8 cellular contexts compared by ENCODE assay signal in genomic region chr2:112692496-112692911, GRCh38. TPM values are rescaled to one million over a fixed set of nuclear protein-coding genes. Genes with fewer than 3 reads are reported as not detected.
DNase-seq lines count a peak whose midpoint lies in the region; ATAC-seq and TF ChIP-seq lines count a peak whose summit lies in the region.

No MANE protein-coding gene starts in this region.

- DNase-seq in AG09309 (ENCODE audit: low read depth) = peak; percentile 75
- DNase-seq in NCI-H510A treated with DMSO at 0.1 percent for 48 hours (lab: John Stamatoyannopoulos, UW) = peak; percentile 92
- peak; percentile 14 for DNase-seq in activated CD8-positive, alpha-beta memory T cell treated with anti-CD3 and anti-CD28 coated beads, Interleukin-2, amount 50 U/mL, for 24 hours (ENCODE audit: extremely low read depth)
- DNase-seq in fibroblast of peridontal ligament (ENCODE audit: extremely low read depth) = peak; percentile 91
- peak; percentile 99 for DNase-seq in renal cortical epithelial cell (ENCODE audit: low read depth)
- DNase-seq in HAP-1 (ENCODE audit: low spot score in 2 of 2) = no peak

- H3K9me3 ChIP-seq in HAP-1 = no peaks in the 10 kb centered on the region

- no peaks in the 10 kb centered on the region for H3K27me3 ChIP-seq in HAP-1 (ENCODE audit: low read depth)

- TF ChIP-seq CTCF in AG09309 (IDR thresholded peaks at IDR 0.05; ENCODE audit: control insufficient read depth, insufficient read depth, low read depth, low read length, missing control alignments) = no peak

- no peaks in the 10 kb centered on the region for H3K4me1 ChIP-seq in HAP-1

- no peaks in the 10 kb centered on the region for H3K36me3 ChIP-seq in HAP-1 (replicated peaks)

- ATAC-seq in GM19023 (IDR thresholded peaks at IDR 0.05; ENCODE audit: unreplicated experiment) = peak; percentile 86
- peak; percentile 79 for ATAC-seq in HG03103 (IDR thresholded peaks at IDR 0.05; ENCODE audit: low read depth, unreplicated experiment)

- H3K4me3 ChIP-seq in AG09309 (ENCODE audit: control insufficient read depth, low read depth, low read length) (no peak overlapping the region), HAP-1 (no peak overlapping the region)

- in situ Hi-C loops in HAP-1 (cut with MboI; ENCODE audit: low sequenced_read_pairs) = no loop called here

RNA-seq across cellular contexts. Expression of gene NT5DC4, which starts 28.3 kb away (rescaled TPM):
- not detected in 2 replicates for total RNA-seq in renal cortical epithelial cell

RNA-seq across cellular contexts. Expression of gene SLC20A1, which starts 46.8 kb away (rescaled TPM):
- total RNA-seq in renal cortical epithelial cell = 72.9 and 91.2 TPM in 2 replicates

Comparison
In these comparisons a context has a peak if more than half of its experiments do, and no peak if none do; other contexts are left out.
1. DNase-seq: peak in AG09309 (single experiment), NCI-H510A treated with DMSO at 0.1 percent for 48 hours (single experiment), activated CD8-positive, alpha-beta memory T cell treated with anti-CD3 and anti-CD28 coated beads, Interleukin-2, amount 50 U/mL, for 24 hours (single experiment), fibroblast of peridontal ligament (single experiment) and renal cortical epithelial cell (single experiment); none in HAP-1 (0 of 2).